In the genomic region with DNA sequence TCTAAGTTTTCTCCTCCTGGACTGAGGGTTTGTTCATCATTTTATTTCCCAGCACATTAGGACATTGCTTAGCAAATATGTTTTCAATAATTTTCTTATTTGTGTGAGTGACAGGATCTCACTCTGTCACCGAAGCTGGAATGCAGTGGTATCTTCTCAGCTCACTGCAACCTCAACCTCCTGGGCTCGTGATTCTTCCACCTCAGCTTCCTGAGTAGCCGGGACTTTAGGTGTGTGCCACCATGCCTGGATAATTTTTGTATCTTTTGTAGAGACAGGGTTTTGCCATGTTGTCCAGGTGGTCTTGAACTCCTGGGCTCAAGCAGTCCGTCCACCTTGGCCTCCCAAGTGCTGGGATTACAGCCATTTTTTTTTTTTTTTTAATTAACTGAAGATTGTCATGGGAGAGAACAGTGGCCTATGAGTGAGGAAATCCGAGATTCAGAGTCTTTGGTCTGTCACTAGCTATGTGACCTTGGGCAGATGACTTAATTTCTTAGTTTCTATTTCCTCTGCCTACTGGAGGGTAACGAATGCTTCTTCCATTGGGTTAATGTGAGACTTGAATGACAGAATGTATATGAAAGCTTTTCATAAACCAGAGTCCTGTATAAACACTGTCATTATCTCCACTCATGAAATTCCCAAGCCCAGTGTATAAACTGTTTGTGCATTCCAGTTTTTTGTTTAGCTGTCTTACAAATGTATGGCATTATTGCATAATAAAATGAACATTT, we compare ENCODE assay signal across 10 cellular contexts. TPM values are rescaled to one million over a fixed set of nuclear protein-coding genes. Genes with fewer than 3 reads are reported as not detected.
DNase-seq lines count a peak whose midpoint lies in the region; ATAC-seq and TF ChIP-seq lines count a peak whose summit lies in the region.
"Had no signal": no experiment of that assay in that cellular context is flagged by ENCODE, and none has a peak within 500 bp of the region (broad histone marks: within the 10 kb centered on the region; RNA-seq: fewer than 3 reads in every experiment).

No MANE protein-coding gene starts in this region.

- H3K4me3 Mint-ChIP-seq in activated naive CD8-positive, alpha-beta T cell treated with anti-CD3 and anti-CD28 coated beads for 36 hours, result no peak overlapping the region

- DNase-seq in GM12865 (ENCODE audit: low read depth) (peak; percentile 70), NCI-H774 (lab: John Stamatoyannopoulos, UW) (no peak), foreskin fibroblast (no peak)
- DNase-seq in activated naive CD8-positive, alpha-beta T cell treated with anti-CD3 and anti-CD28 coated beads for 36 hours, result no peak
- no peak for DNase-seq in stimulated activated CD4-positive, alpha-beta T cell treated with anti-CD3 and anti-CD28 coated beads, Interleukin-4, amount 100 ng/mL, for 1 hour
- no peak for DNase-seq in activated effector memory CD4-positive, alpha-beta T cell treated with Interleukin-2 at 50 U/mL for 16 hours
- DNase-seq: activated CD4-positive, alpha-beta T cell treated with anti-CD3 and anti-CD28 coated beads for 1 hour; NCI-H1417 treated with DMSO at 0.1 percent for 48 hours had no signal

- H3K9me3 Mint-ChIP-seq in activated naive CD8-positive, alpha-beta T cell treated with anti-CD3 and anti-CD28 coated beads for 36 hours, result no peaks in the 10 kb centered on the region

- no peak for TF ChIP-seq CTCF in GM12865 (IDR thresholded peaks at IDR 0.05; ENCODE audit: insufficient read depth, low read depth, low read length, missing control alignments)
- TF ChIP-seq CTCF in foreskin fibroblast (IDR thresholded peaks at IDR 0.05; ENCODE audit: low read depth, low read length), result no peak

- ATAC-seq in GM19455 (IDR thresholded peaks at IDR 0.05; ENCODE audit: unreplicated experiment), result peak; percentile 77
- ATAC-seq in HG03095 (IDR thresholded peaks at IDR 0.05; ENCODE audit: unreplicated experiment), result peak; percentile 77

- H3K27ac Mint-ChIP-seq in activated naive CD8-positive, alpha-beta T cell treated with anti-CD3 and anti-CD28 coated beads for 36 hours, result peak overlapping the region; percentile 60

- H3K27me3 Mint-ChIP-seq in activated naive CD8-positive, alpha-beta T cell treated with anti-CD3 and anti-CD28 coated beads for 36 hours, result no peaks in the 10 kb centered on the region

- peaks cover 46% of the 10 kb centered on the region for H3K4me1 Mint-ChIP-seq in activated naive CD8-positive, alpha-beta T cell treated with anti-CD3 and anti-CD28 coated beads for 36 hours

- H3K36me3 Mint-ChIP-seq in activated naive CD8-positive, alpha-beta T cell treated with anti-CD3 and anti-CD28 coated beads for 36 hours, result peaks cover 7% of the 10 kb centered on the region

- H3K4me3 ChIP-seq in GM12865 (ENCODE audit: low read depth, low read length) (no peak overlapping the region), foreskin fibroblast (ENCODE audit: low read depth in 1 of 2, low read length in 2 of 2) (no peak overlapping the region)

RNA-seq across cellular contexts. Expression of a gene that starts 23.9 kb away (rescaled TPM):
- 10 to 100 TPM; 19.0 to 19.7 TPM for total RNA-seq in activated naive CD8-positive, alpha-beta T cell treated with anti-CD3 and anti-CD28 coated beads for 36 hours
